Comparison of ENCODE assay signal across 8 cellular contexts in genomic region chr6:44001318-44001868, GRCh38.
A peak's percentile ranks its signal among the peaks of the same experiment; 100 is the strongest.
DNase-seq lines count a peak whose midpoint lies in the region; ATAC-seq, FAIRE-seq and TF ChIP-seq lines count a peak whose summit lies in the region.

No MANE protein-coding gene starts in this region.

- no peaks in the 10 kb centered on the region for H3K27me3 ChIP-seq in RWPE2 (ENCODE audit: insufficient read depth, poor library complexity, severe bottlenecking)
- H3K27me3 ChIP-seq in smooth muscle cell (ENCODE audit: low read depth) = no peaks in the 10 kb centered on the region

- TF ChIP-seq CTCF in D721Med (IDR thresholded peaks at IDR 0.05; ENCODE audit: insufficient read depth, missing control alignments) (peak; percentile 65), RWPE2 (IDR thresholded peaks at IDR 0.05; ENCODE audit: poor library complexity, severe bottlenecking) (peak; percentile 18), fibroblast of pulmonary artery (IDR thresholded peaks at IDR 0.05; ENCODE audit: low read length, missing control alignments) (peak; percentile 39), smooth muscle cell (IDR thresholded peaks at IDR 0.05; ENCODE audit: borderline replicate concordance, insufficient read depth, poor library complexity, severe bottlenecking) (peak; percentile 40)

- H3K4me2 ChIP-seq in smooth muscle cell = peak overlapping the region; percentile 84

- no peak overlapping the region for H3K4me3 ChIP-seq in RWPE2 (ENCODE audit: severe bottlenecking)
- H3K4me3 ChIP-seq in fibroblast of pulmonary artery (replicated peaks; ENCODE audit: low read depth, low read length) = no peak overlapping the region
- no peak overlapping the region for H3K4me3 ChIP-seq in smooth muscle cell

- no peaks in the 10 kb centered on the region for H3K79me2 ChIP-seq in smooth muscle cell (ENCODE audit: low read depth)

- H3K4me1 ChIP-seq in RWPE2 (ENCODE audit: insufficient read depth, poor library complexity, severe bottlenecking) (peaks cover 5% of the 10 kb centered on the region), smooth muscle cell (ENCODE audit: low read depth) (peaks cover 31% of the 10 kb centered on the region)

- ATAC-seq in GM21529 (IDR thresholded peaks at IDR 0.05; ENCODE audit: unreplicated experiment) (peak; percentile 37), RWPE2 (ENCODE audit: low read depth) (no peak)

- FAIRE-seq in D721Med (lab: Jason Lieb, UNC) (no peak), RCC 7860 (lab: Jason Lieb, UNC) (no peak)

- H4K20me1 ChIP-seq in smooth muscle cell (ENCODE audit: low read depth) = no peaks in the 10 kb centered on the region

- WGBS in smooth muscle cell (ENCODE audit: low lambda C conversion rate) = 38% methylated on average over 10 of the region's 10 CpGs

- no peaks in the 10 kb centered on the region for H3K36me3 ChIP-seq in RWPE2 (ENCODE audit: low read depth)
- no peaks in the 10 kb centered on the region for H3K36me3 ChIP-seq in smooth muscle cell (ENCODE audit: low read depth)

- H3K9me3 ChIP-seq in RWPE2 (ENCODE audit: severe bottlenecking) (no peaks in the 10 kb centered on the region), smooth muscle cell (replicated peaks; ENCODE audit: low read depth) (no peaks in the 10 kb centered on the region)

- H3K27ac ChIP-seq in RWPE2 (ENCODE audit: poor library complexity, severe bottlenecking) = no peak overlapping the region
- peak overlapping the region; percentile 56 for H3K27ac ChIP-seq in smooth muscle cell (ENCODE audit: low read depth)

- DNase-seq in D721Med (ENCODE audit: insufficient read length, low spot score) (no peak), RWPE2 (ENCODE audit: low spot score) (no peak), fibroblast of pulmonary artery (ENCODE audit: low read depth) (no peak), smooth muscle cell (lab: John Stamatoyannopoulos, UW; ENCODE audit: unreplicated experiment) (no peak), NCI-H2227 treated with DMSO at 0.1 percent for 48 hours (lab: John Stamatoyannopoulos, UW) (no peak), T1000 (lab: John Stamatoyannopoulos, UW) (no peak), RCC 7860 (ENCODE audit: low spot score) (no peak)

- H3K9ac ChIP-seq in smooth muscle cell (ENCODE audit: low read depth) = no peak overlapping the region

- no peak overlapping the region for H2AFZ ChIP-seq in smooth muscle cell (ENCODE audit: low read depth)

- H3F3A ChIP-seq in smooth muscle cell (ENCODE audit: low read depth) = peaks cover 5% of the 10 kb centered on the region
